In genomic region chr10:111207525-111207924, GRCh38 we compare ENCODE assay signal across 10 cellular contexts.
DNase-seq lines count a peak whose midpoint lies in the region; ATAC-seq, FAIRE-seq and TF ChIP-seq lines count a peak whose summit lies in the region.
"Had no signal": no experiment of that assay in that cellular context is flagged by ENCODE, and none has a peak within 500 bp of the region (broad histone marks: within the 10 kb centered on the region; RNA-seq: fewer than 3 reads in every experiment).

No MANE protein-coding gene starts in this region.

- TF ChIP-seq POLR2A in GM12891 (IDR thresholded peaks at IDR 0.05; ENCODE audit: low read depth, low read length) (no peak), NB4 (IDR thresholded peaks at IDR 0.05; ENCODE audit: extremely low read depth, insufficient read length) (no peak)

- H3K4me1 Mint-ChIP-seq in activated CD4-positive, alpha-beta T cell treated with anti-CD3 and anti-CD28 coated beads, Interleukin-2, amount 10 ng/mL, durations not matched to agents 24 days and 14 days, result no peaks in the 10 kb centered on the region
- H3K4me1 Mint-ChIP-seq in glutamatergic neuron (ENCODE audit: low read depth, unreplicated experiment), result no peaks in the 10 kb centered on the region

- TF ChIP-seq CTCF in NB4 (IDR thresholded peaks at IDR 0.05; ENCODE audit: low read depth, low read length) (peak; percentile 62), glutamatergic neuron (IDR thresholded peaks at IDR 0.05; ENCODE audit: partially characterized antibody, unreplicated experiment) (no peak)

- no peak overlapping the region for H3K4me3 ChIP-seq in NB4 (ENCODE audit: low read depth, low read length)

- peaks cover 3% of the 10 kb centered on the region for H3K27me3 Mint-ChIP-seq in activated CD4-positive, alpha-beta T cell treated with anti-CD3 and anti-CD28 coated beads, Interleukin-2, amount 10 ng/mL, durations not matched to agents 24 days and 14 days
- H3K27me3 Mint-ChIP-seq in glutamatergic neuron (ENCODE audit: unreplicated experiment), result peaks cover 4% of the 10 kb centered on the region

- H3K4me3 Mint-ChIP-seq in activated CD4-positive, alpha-beta T cell treated with anti-CD3 and anti-CD28 coated beads, Interleukin-2, amount 10 ng/mL, durations not matched to agents 24 days and 14 days, result no peak overlapping the region
- H3K4me3 Mint-ChIP-seq in glutamatergic neuron (ENCODE audit: unreplicated experiment), result no peak overlapping the region

- ATAC-seq in HG02623 (IDR thresholded peaks at IDR 0.05; ENCODE audit: unreplicated experiment), result no peak
- no peak for ATAC-seq in HG03039 (IDR thresholded peaks at IDR 0.05; ENCODE audit: unreplicated experiment)

- no peaks in the 10 kb centered on the region for H3K36me3 Mint-ChIP-seq in activated CD4-positive, alpha-beta T cell treated with anti-CD3 and anti-CD28 coated beads, Interleukin-2, amount 10 ng/mL, durations not matched to agents 24 days and 14 days (ENCODE audit: low read depth)
- H3K36me3 Mint-ChIP-seq in glutamatergic neuron (ENCODE audit: unreplicated experiment), result no peaks in the 10 kb centered on the region

- FAIRE-seq in GM12891 (lab: Jason Lieb, UNC), result peak; percentile 9

- no peaks in the 10 kb centered on the region for H3K9me3 Mint-ChIP-seq in activated CD4-positive, alpha-beta T cell treated with anti-CD3 and anti-CD28 coated beads, Interleukin-2, amount 10 ng/mL, durations not matched to agents 24 days and 14 days
- H3K9me3 Mint-ChIP-seq in glutamatergic neuron (ENCODE audit: unreplicated experiment), result no peaks in the 10 kb centered on the region

- intact Hi-C loops in activated CD4-positive, alpha-beta T cell treated with anti-CD3 and anti-CD28 coated beads, Interleukin-2, amount 10 ng/mL, durations not matched to agents 24 days and 14 days (cut with micrococcal nuclease), result loop anchor here (2.0 to 5.0 kb wide), 2 partner anchors 461 to 595 kb away; no protein-coding TSS in a partner anchor

- no peak overlapping the region for H3K27ac Mint-ChIP-seq in activated CD4-positive, alpha-beta T cell treated with anti-CD3 and anti-CD28 coated beads, Interleukin-2, amount 10 ng/mL, durations not matched to agents 24 days and 14 days
- H3K27ac Mint-ChIP-seq in glutamatergic neuron (ENCODE audit: unreplicated experiment), result no peak overlapping the region

- DNase-seq in GM12891 (ENCODE audit: insufficient read length, low spot score) (no peak), NB4 (ENCODE audit: low read depth) (peak; percentile 37), mucosa of gallbladder (ENCODE audit: low spot score) (peak; percentile 68), glutamatergic neuron (no peak)
- peak; percentile 68 for DNase-seq in activated CD4-positive, alpha-beta T cell treated with anti-CD3 and anti-CD28 coated beads, Interleukin-2, amount 10 ng/mL, durations not matched to agents 24 days and 14 days
- DNase-seq: activated CD4-positive, CD25-positive, alpha-beta regulatory T cell treated with anti-CD3 and anti-CD28 coated beads, Interleukin-2, amount 50 U/mL, for 72 hours; central memory CD4-positive, alpha-beta T cell; NCI-H2081 treated with DMSO at 0.1 percent for 48 hours had no signal

TF ChIP-seq in GM12891, 5 proteins besides CTCF, POLR2A, EP300 and RAD21:
- TF ChIP-seq SPI1 (IDR thresholded peaks at IDR 0.05; ENCODE audit: low read depth, low read length) (no peak), PAX5 (IDR thresholded peaks at IDR 0.05; ENCODE audit: insufficient read depth, low read length, severe bottlenecking) (no peak), POLR2AphosphoS5 (IDR thresholded peaks at IDR 0.05; ENCODE audit: low read depth, low read length) (no peak), POU2F2 (IDR thresholded peaks at IDR 0.05; ENCODE audit: low read depth, low read length) (no peak), TAF1 (IDR thresholded peaks at IDR 0.05; ENCODE audit: low read depth, low read length) (no peak)

Comparison
In these comparisons a context has a peak if more than half of its experiments do, and no peak if none do; other contexts are left out.
1. DNase-seq: peak in NB4 (single experiment), activated CD4-positive, alpha-beta T cell treated with anti-CD3 and anti-CD28 coated beads, Interleukin-2, amount 10 ng/mL, durations not matched to agents 24 days and 14 days (single experiment) and mucosa of gallbladder (single experiment); none in GM12891 (single experiment) and glutamatergic neuron (single experiment).